ENCODE assay signal across 13 cellular contexts in the genomic region with DNA sequence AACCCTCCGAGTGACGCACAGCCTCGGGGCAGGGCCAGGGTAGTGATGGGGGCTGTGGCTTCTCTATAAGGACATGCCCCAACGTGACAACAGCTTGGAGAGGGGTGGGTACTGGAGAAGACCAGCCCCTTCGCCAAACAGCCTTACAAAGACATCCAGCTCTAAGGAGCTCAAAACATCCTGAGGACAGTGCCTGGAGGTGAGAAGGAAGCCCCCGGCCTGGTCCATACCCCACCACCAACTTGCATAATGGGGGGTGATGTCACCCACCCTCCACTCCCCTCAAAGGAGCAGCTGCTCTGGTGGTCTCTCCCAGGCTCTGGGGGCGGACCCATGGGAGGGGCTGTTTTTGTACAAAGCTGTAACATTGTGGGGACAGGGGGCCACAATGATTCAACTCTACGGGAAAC. TPM values are rescaled to one million over a fixed set of nuclear protein-coding genes. Genes with fewer than 3 reads are reported as not detected.
DNase-seq lines count a peak whose midpoint lies in the region; ATAC-seq and TF ChIP-seq lines count a peak whose summit lies in the region.
"Had no signal": no experiment of that assay in that cellular context is flagged by ENCODE, and none has a peak within 500 bp of the region (broad histone marks: within the 10 kb centered on the region; RNA-seq: fewer than 3 reads in every experiment).

No MANE protein-coding gene starts in this region.

- no peaks in the 10 kb centered on the region for H3K9me3 Mint-ChIP-seq in activated CD8-positive, alpha-beta T cell treated with anti-CD3 and anti-CD28 coated beads, Interleukin-2, amount 10 ng/mL, durations not matched to agents 7 days and 5 days (ENCODE audit: insufficient read depth)
- H3K9me3 Mint-ChIP-seq in activated naive CD8-positive, alpha-beta T cell treated with anti-CD3 and anti-CD28 coated beads, Interleukin-2, amount 50 U/mL, for 24 hours: no peaks in the 10 kb centered on the region
- peaks cover 0 to 4% (median 0%) of the 10 kb centered on the region in 7 donors for H3K9me3 Mint-ChIP-seq in CD14-positive monocyte

- H3K9ac ChIP-seq in OCI-LY1 (ENCODE audit: low read length): no peak overlapping the region

- H3K9me2 ChIP-seq in OCI-LY1 (ENCODE audit: low read depth, low read length): no peaks in the 10 kb centered on the region

- POLR2A ChIA-PET in activated CD8-positive, alpha-beta T cell treated with anti-CD3 and anti-CD28 coated beads, Interleukin-2, amount 10 ng/mL, durations not matched to agents 7 days and 5 days (lab: Charles Lee): interaction anchor here (0.8 to 20.1 kb wide), 4 partner anchors 20 to 156 kb away, joined by 3 to 2065 read pairs (median 5); no protein-coding TSS in a partner anchor

- H3K4me3 ChIP-seq in OCI-LY1 (ENCODE audit: low read depth, low read length, poor library complexity, severe bottlenecking): no peak overlapping the region
- H3K4me3 ChIP-seq: body of pancreas, esophagus squamous epithelium had no signal

- H3K27ac ChIP-seq in OCI-LY1 (ENCODE audit: low read depth, low read length, poor library complexity, severe bottlenecking): peak overlapping the region; percentile 41
- H3K27ac ChIP-seq: body of pancreas, esophagus squamous epithelium had no signal

- peaks cover 41% of the 10 kb centered on the region for H3K36me3 Mint-ChIP-seq in activated CD8-positive, alpha-beta T cell treated with anti-CD3 and anti-CD28 coated beads, Interleukin-2, amount 10 ng/mL, durations not matched to agents 7 days and 5 days (ENCODE audit: low read depth)
- H3K36me3 Mint-ChIP-seq in activated naive CD8-positive, alpha-beta T cell treated with anti-CD3 and anti-CD28 coated beads, Interleukin-2, amount 50 U/mL, for 24 hours (ENCODE audit: low read depth): peaks cover 34% of the 10 kb centered on the region
- no peaks in the 10 kb centered on the region for H3K36me3 Mint-ChIP-seq in CD14-positive monocyte

- H3K4me1 ChIP-seq in OCI-LY1 (ENCODE audit: insufficient read depth, low read length, severe bottlenecking): peaks cover 70% of the 10 kb centered on the region

- H3K27me3 Mint-ChIP-seq in activated CD8-positive, alpha-beta T cell treated with anti-CD3 and anti-CD28 coated beads, Interleukin-2, amount 10 ng/mL, durations not matched to agents 7 days and 5 days (ENCODE audit: low read depth): no peaks in the 10 kb centered on the region
- H3K27me3 Mint-ChIP-seq in activated naive CD8-positive, alpha-beta T cell treated with anti-CD3 and anti-CD28 coated beads, Interleukin-2, amount 50 U/mL, for 24 hours: no peaks in the 10 kb centered on the region
- H3K27me3 Mint-ChIP-seq in CD14-positive monocyte (ENCODE audit: low read depth in 3 of 3): peaks cover 0 to 2% (median 0%) of the 10 kb centered on the region in 3 donors

- no peaks in the 10 kb centered on the region for H3F3A ChIP-seq in OCI-LY1 (ENCODE audit: insufficient read depth, low read length)

- no peak for TF ChIP-seq CTCF in OCI-LY1 (IDR thresholded peaks at IDR 0.05; ENCODE audit: low read length)
- no peak for TF ChIP-seq CTCF in CD14-positive monocyte (IDR thresholded peaks at IDR 0.05)

- H3K9me3 ChIP-seq in OCI-LY1 (ENCODE audit: low read length): no peaks in the 10 kb centered on the region
- H3K9me3 ChIP-seq: body of pancreas, esophagus squamous epithelium had no signal

- H3K4me2 ChIP-seq in OCI-LY1 (ENCODE audit: low read length): no peak overlapping the region

- H3K27me3 ChIP-seq in OCI-LY1 (ENCODE audit: insufficient read depth, low read length): peaks cover 3% of the 10 kb centered on the region; the same call in 1 of the 2 replicates
- H3K27me3 ChIP-seq: body of pancreas had no signal

- CTCF ChIA-PET in activated CD8-positive, alpha-beta T cell treated with anti-CD3 and anti-CD28 coated beads, Interleukin-2, amount 10 ng/mL, durations not matched to agents 7 days and 5 days (lab: Charles Lee): interaction anchor here (1.0 to 20.0 kb wide), 7 partner anchors 8 to 153 kb away, joined by 3 to 584 read pairs (median 51); no protein-coding TSS in a partner anchor

- H3K27ac Mint-ChIP-seq in activated CD8-positive, alpha-beta T cell treated with anti-CD3 and anti-CD28 coated beads, Interleukin-2, amount 10 ng/mL, durations not matched to agents 7 days and 5 days: peak overlapping the region; percentile 94
- peak overlapping the region; percentile 86 for H3K27ac Mint-ChIP-seq in activated naive CD8-positive, alpha-beta T cell treated with anti-CD3 and anti-CD28 coated beads, Interleukin-2, amount 50 U/mL, for 24 hours
- no peak overlapping the region for H3K27ac Mint-ChIP-seq in CD14-positive monocyte

- no peaks in the 10 kb centered on the region for H3K79me2 ChIP-seq in OCI-LY1 (ENCODE audit: insufficient read depth, low read length)

- peak; percentile 89 for DNase-seq in activated CD8-positive, alpha-beta T cell treated with anti-CD3 and anti-CD28 coated beads, Interleukin-2, amount 10 ng/mL, durations not matched to agents 7 days and 5 days
- peak; percentile 68 for DNase-seq in activated naive CD8-positive, alpha-beta T cell treated with anti-CD3 and anti-CD28 coated beads, Interleukin-2, amount 50 U/mL, for 24 hours
- DNase-seq in stimulated activated CD4-positive, alpha-beta T cell treated with anti-CD3 and anti-CD28 coated beads, Interleukin-4, amount 100 ng/mL, for 4 hours: peak; percentile 55 to 84
- DNase-seq in EL (no peak), CD14-positive monocyte (ENCODE audit: low spot score) (no peak)
- DNase-seq: body of pancreas, COR-L47, esophagus squamous epithelium, NCI-H510A, occipital lobe had no signal

- ATAC-seq in activated CD8-positive, alpha-beta T cell treated with anti-CD3 and anti-CD28 coated beads, Interleukin-2, amount 10 ng/mL, durations not matched to agents 7 days and 5 days: peak; percentile 83
- peak; percentile 88 for ATAC-seq in activated naive CD8-positive, alpha-beta T cell treated with anti-CD3 and anti-CD28 coated beads, Interleukin-2, amount 50 U/mL, for 24 hours
- ATAC-seq in GM19395 (IDR thresholded peaks at IDR 0.05; ENCODE audit: unreplicated experiment) (no peak), HG03280 (IDR thresholded peaks at IDR 0.05; ENCODE audit: unreplicated experiment) (no peak)
- ATAC-seq: body of pancreas had no signal

- peaks cover 23% of the 10 kb centered on the region for H3K4me1 Mint-ChIP-seq in activated CD8-positive, alpha-beta T cell treated with anti-CD3 and anti-CD28 coated beads, Interleukin-2, amount 10 ng/mL, durations not matched to agents 7 days and 5 days (ENCODE audit: low read depth)
- peaks cover 23% of the 10 kb centered on the region for H3K4me1 Mint-ChIP-seq in activated naive CD8-positive, alpha-beta T cell treated with anti-CD3 and anti-CD28 coated beads, Interleukin-2, amount 50 U/mL, for 24 hours
- peaks cover 9% of the 10 kb centered on the region for H3K4me1 Mint-ChIP-seq in CD14-positive monocyte

- no peaks in the 10 kb centered on the region for H3K36me3 ChIP-seq in OCI-LY1 (ENCODE audit: insufficient read depth, low read length)
- H3K36me3 ChIP-seq: esophagus squamous epithelium had no signal

- no peak overlapping the region for H2AFZ ChIP-seq in OCI-LY1 (ENCODE audit: low read length)

- peak overlapping the region; percentile 73 for H3K4me3 Mint-ChIP-seq in activated CD8-positive, alpha-beta T cell treated with anti-CD3 and anti-CD28 coated beads, Interleukin-2, amount 10 ng/mL, durations not matched to agents 7 days and 5 days
- peak overlapping the region; percentile 76 for H3K4me3 Mint-ChIP-seq in activated naive CD8-positive, alpha-beta T cell treated with anti-CD3 and anti-CD28 coated beads, Interleukin-2, amount 50 U/mL, for 24 hours
- no peak overlapping the region for H3K4me3 Mint-ChIP-seq in CD14-positive monocyte

- no peaks in the 10 kb centered on the region for H4K20me1 ChIP-seq in OCI-LY1 (ENCODE audit: insufficient read depth, low read length)

- intact Hi-C loops in CD14-positive monocyte (cut with micrococcal nuclease): loop anchor here in 1 of 2 donors (10.0 kb wide), 1 partner anchor 261 kb away; no protein-coding TSS in a partner anchor

RNA-seq across cellular contexts. Expression of a gene that starts 15.1 kb away (rescaled TPM):
- not detected for total RNA-seq in activated CD8-positive, alpha-beta T cell treated with anti-CD3 and anti-CD28 coated beads, Interleukin-2, amount 10 ng/mL, durations not matched to agents 7 days and 5 days
- not detected for polyA plus RNA-seq in CD14-positive monocyte
- total RNA-seq: esophagus squamous epithelium, occipital lobe had no signal

RNA-seq across cellular contexts. Expression of a gene that starts 36.6 kb away (rescaled TPM):
- not detected for total RNA-seq in activated CD8-positive, alpha-beta T cell treated with anti-CD3 and anti-CD28 coated beads, Interleukin-2, amount 10 ng/mL, durations not matched to agents 7 days and 5 days
- polyA plus RNA-seq in CD14-positive monocyte: not detected
- total RNA-seq: esophagus squamous epithelium, occipital lobe had no signal

Comparison
In these comparisons a context has a peak if more than half of its experiments do, and no peak if none do; other contexts are left out.
1. ATAC-seq: peak in activated CD8-positive, alpha-beta T cell treated with anti-CD3 and anti-CD28 coated beads, Interleukin-2, amount 10 ng/mL, durations not matched to agents 7 days and 5 days (single experiment) and activated naive CD8-positive, alpha-beta T cell treated with anti-CD3 and anti-CD28 coated beads, Interleukin-2, amount 50 U/mL, for 24 hours (single experiment); none in GM19395 (single experiment) and HG03280 (single experiment).
2. DNase-seq: peak in activated CD8-positive, alpha-beta T cell treated with anti-CD3 and anti-CD28 coated beads, Interleukin-2, amount 10 ng/mL, durations not matched to agents 7 days and 5 days (single experiment), activated naive CD8-positive, alpha-beta T cell treated with anti-CD3 and anti-CD28 coated beads, Interleukin-2, amount 50 U/mL, for 24 hours (single experiment) and stimulated activated CD4-positive, alpha-beta T cell treated with anti-CD3 and anti-CD28 coated beads, Interleukin-4, amount 100 ng/mL, for 4 hours (2 of 2); none in EL (single experiment) and CD14-positive monocyte (single experiment).
3. H3K27ac Mint-ChIP-seq: peak in activated CD8-positive, alpha-beta T cell treated with anti-CD3 and anti-CD28 coated beads, Interleukin-2, amount 10 ng/mL, durations not matched to agents 7 days and 5 days (single experiment) and activated naive CD8-positive, alpha-beta T cell treated with anti-CD3 and anti-CD28 coated beads, Interleukin-2, amount 50 U/mL, for 24 hours (single experiment); none in CD14-positive monocyte (0 of 7).
4. H3K4me3 Mint-ChIP-seq: peak in activated CD8-positive, alpha-beta T cell treated with anti-CD3 and anti-CD28 coated beads, Interleukin-2, amount 10 ng/mL, durations not matched to agents 7 days and 5 days (single experiment) and activated naive CD8-positive, alpha-beta T cell treated with anti-CD3 and anti-CD28 coated beads, Interleukin-2, amount 50 U/mL, for 24 hours (single experiment); none in CD14-positive monocyte (0 of 2).